ENCODE assay signal across 22 cellular contexts in genomic region chr14:81855007-81855406, GRCh38.
"Had no signal": no experiment of that assay in that cellular context is flagged by ENCODE, and none has a peak within 500 bp of the region (broad histone marks: within the 10 kb centered on the region; RNA-seq: fewer than 3 reads in every experiment).

No MANE protein-coding gene starts in this region.

- H3K9me3 ChIP-seq: pancreas had no signal

- H3K4me1 ChIP-seq: esophagus squamous epithelium, heart left ventricle, pancreas, psoas muscle, right atrium auricular region had no signal

- DNase-seq: activated CD4-positive, alpha-beta T cell treated with anti-CD3 and anti-CD28 coated beads for 4 hours; activated CD4-positive, alpha-beta T cell treated with anti-CD3 and anti-CD28 coated beads, Interleukin-2, amount 50 U/mL, for 48 hours; activated CD4-positive, CD25-positive, alpha-beta regulatory T cell; activated CD8-positive, alpha-beta memory T cell treated with anti-CD3 and anti-CD28 coated beads, Interleukin-2, amount 50 U/mL, for 48 hours; activated naive CD4-positive, alpha-beta T cell treated with Interleukin-2 at 50 U/mL for 16 hours; activated naive CD8-positive, alpha-beta T cell treated with anti-CD3 and anti-CD28 coated beads for 36 hours; activated T-cell treated with anti-CD3 and anti-CD28 coated beads, Interleukin-2, amount 50 U/mL, for 4 hours; effector memory CD4-positive, alpha-beta T cell; esophagus squamous epithelium; heart left ventricle; islet precursor cell; left colon; pancreas; psoas muscle; stimulated activated CD4-positive, alpha-beta T cell treated with anti-CD3 and anti-CD28 coated beads, Interleukin-4, amount 100 ng/mL, for 4 hours; stimulated activated naive CD8-positive, alpha-beta T cell treated with anti-CD3 and anti-CD28 coated beads, Interleukin-15, Interleukin-2, amounts not matched to agents 100 U/mL and 50 U/mL, for 24 hours; T1000 had no signal

- H3K27ac Mint-ChIP-seq: activated naive CD8-positive, alpha-beta T cell treated with anti-CD3 and anti-CD28 coated beads for 36 hours; activated T-helper 2 cell treated with anti-CD3 and anti-CD28 coated beads, Interferon-gamma antibody, Interleukin-2, Interleukin-4, amounts not matched to agents 10 μg/mL and 5 μg/mL and 100 μg/mL, durations not matched to agents 14 hours and 24 hours and 36 hours; memory B cell; nephron had no signal

- H3K4me3 ChIP-seq: esophagus squamous epithelium, heart left ventricle, pancreas, psoas muscle, right atrium auricular region had no signal

- ATAC-seq: activated T-cell treated with anti-CD3 and anti-CD28 coated beads, Interleukin-2, amount 50 U/mL, for 4 hours; heart left ventricle; left colon; pancreas; psoas muscle; stimulated activated naive CD8-positive, alpha-beta T cell treated with anti-CD3 and anti-CD28 coated beads, Interleukin-15, Interleukin-2, amounts not matched to agents 100 U/mL and 50 U/mL, for 24 hours had no signal

- H3K27me3 ChIP-seq: esophagus squamous epithelium, heart left ventricle, pancreas, right atrium auricular region had no signal

- H3K27me3 Mint-ChIP-seq: activated naive CD8-positive, alpha-beta T cell treated with anti-CD3 and anti-CD28 coated beads for 36 hours; central memory CD8-positive, alpha-beta T cell; memory B cell had no signal

- H3K4me3 Mint-ChIP-seq: activated naive CD8-positive, alpha-beta T cell treated with anti-CD3 and anti-CD28 coated beads for 36 hours; activated T-cell treated with anti-CD3 and anti-CD28 coated beads, Interleukin-2, amount 50 U/mL, for 4 hours; central memory CD8-positive, alpha-beta T cell; memory B cell; nephron had no signal

- H3K4me1 Mint-ChIP-seq: activated naive CD8-positive, alpha-beta T cell treated with anti-CD3 and anti-CD28 coated beads for 36 hours; central memory CD8-positive, alpha-beta T cell; memory B cell; nephron had no signal

- H3K27ac ChIP-seq: esophagus squamous epithelium, heart left ventricle, pancreas, psoas muscle, right atrium auricular region had no signal

- H3K36me3 Mint-ChIP-seq: activated naive CD8-positive, alpha-beta T cell treated with anti-CD3 and anti-CD28 coated beads for 36 hours; memory B cell had no signal

- H3K36me3 ChIP-seq: esophagus squamous epithelium, heart left ventricle, pancreas, right atrium auricular region had no signal
